Comparison of ENCODE assay signal across 1 cellular context in the genomic region with DNA sequence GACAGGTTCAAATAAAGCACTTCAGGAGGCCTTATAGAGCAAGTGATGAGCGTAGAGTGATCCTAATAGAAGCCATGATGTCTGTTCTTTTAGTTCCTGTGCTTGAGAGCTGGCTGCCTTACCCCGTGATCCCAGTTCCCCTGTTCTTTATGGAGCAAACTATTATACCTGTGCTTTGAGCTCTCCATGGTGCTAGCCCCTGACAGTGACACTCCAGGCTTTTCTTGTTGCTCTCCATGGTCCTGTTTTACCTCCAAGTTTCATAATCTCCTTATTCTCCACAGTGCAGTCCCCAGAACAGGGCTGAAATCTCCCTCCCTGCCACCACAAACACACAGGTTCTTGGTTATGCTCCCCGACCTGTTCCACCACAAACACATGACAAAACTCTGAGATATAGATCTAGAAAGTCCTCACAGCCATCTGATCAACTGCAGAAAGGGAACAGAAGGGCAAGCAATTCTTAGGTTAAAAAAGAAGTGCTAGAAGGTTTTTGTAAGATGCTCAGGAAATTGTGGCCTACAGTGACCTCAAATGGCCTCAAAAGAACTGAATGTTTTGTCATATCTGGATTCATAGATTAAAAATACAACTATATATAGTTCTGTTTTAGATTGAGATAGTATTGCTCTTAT.
TF ChIP-seq lines count a peak whose summit lies in the region.

No MANE protein-coding gene starts in this region.

TF ChIP-seq in WTC11, 78 proteins besides CTCF, POLR2A, EP300 and RAD21 (continued from another document and continues in another):
- TF ChIP-seq GTF2I (CRISPR knock-in tag; conservative IDR thresholded peaks at IDR 0.05) (no peak), FOXP1 (CRISPR knock-in tag; IDR thresholded peaks at IDR 0.05; ENCODE audit: borderline replicate concordance) (peak; percentile 74; the same call in 1 of the 2 replicates), IRF2 (CRISPR knock-in tag; IDR thresholded peaks at IDR 0.05; ENCODE audit: borderline replicate concordance, low read depth) (peak; percentile 89), RELA (CRISPR knock-in tag; IDR thresholded peaks at IDR 0.05; ENCODE audit: borderline replicate concordance) (peak; percentile 78; the same call in 1 of the 2 replicates), ZNF423 (CRISPR knock-in tag; IDR thresholded peaks at IDR 0.05) (peak; percentile 73; the same call in 1 of the 2 replicates), TEAD1 (CRISPR knock-in tag; IDR thresholded peaks at IDR 0.05) (peak; percentile 99), JUN (CRISPR knock-in tag; IDR thresholded peaks at IDR 0.05) (peak; percentile 99), ZNF317 (CRISPR knock-in tag; IDR thresholded peaks at IDR 0.05; ENCODE audit: borderline replicate concordance, low read depth) (peak; percentile 71; the same call in 1 of the 2 replicates), SOX15 (CRISPR knock-in tag; IDR thresholded peaks at IDR 0.05) (no peak), GABPB1 (CRISPR knock-in tag; IDR thresholded peaks at IDR 0.05) (0 out of 2 replicates have a peak, but pooled peaks have one; percentile 45), ETV6 (CRISPR knock-in tag; IDR thresholded peaks at IDR 0.05) (peak; percentile 99), NFYB (CRISPR knock-in tag; conservative IDR thresholded peaks at IDR 0.05; ENCODE audit: low read depth) (peak; percentile 52; the same call in 1 of the 2 replicates), MYBL2 (CRISPR knock-in tag; IDR thresholded peaks at IDR 0.05) (peak; percentile 95), NR2C2 (CRISPR knock-in tag; IDR thresholded peaks at IDR 0.05) (peak; percentile 84), ZNF121 (CRISPR knock-in tag; IDR thresholded peaks at IDR 0.05) (peak; percentile 49; the same call in 1 of the 2 replicates), PRRX2 (CRISPR knock-in tag; IDR thresholded peaks at IDR 0.05) (peak; percentile 69; the same call in 1 of the 2 replicates), NFATC4 (CRISPR knock-in tag; IDR thresholded peaks at IDR 0.05) (no peak)
- TF ChIP-seq, protein P1, sequence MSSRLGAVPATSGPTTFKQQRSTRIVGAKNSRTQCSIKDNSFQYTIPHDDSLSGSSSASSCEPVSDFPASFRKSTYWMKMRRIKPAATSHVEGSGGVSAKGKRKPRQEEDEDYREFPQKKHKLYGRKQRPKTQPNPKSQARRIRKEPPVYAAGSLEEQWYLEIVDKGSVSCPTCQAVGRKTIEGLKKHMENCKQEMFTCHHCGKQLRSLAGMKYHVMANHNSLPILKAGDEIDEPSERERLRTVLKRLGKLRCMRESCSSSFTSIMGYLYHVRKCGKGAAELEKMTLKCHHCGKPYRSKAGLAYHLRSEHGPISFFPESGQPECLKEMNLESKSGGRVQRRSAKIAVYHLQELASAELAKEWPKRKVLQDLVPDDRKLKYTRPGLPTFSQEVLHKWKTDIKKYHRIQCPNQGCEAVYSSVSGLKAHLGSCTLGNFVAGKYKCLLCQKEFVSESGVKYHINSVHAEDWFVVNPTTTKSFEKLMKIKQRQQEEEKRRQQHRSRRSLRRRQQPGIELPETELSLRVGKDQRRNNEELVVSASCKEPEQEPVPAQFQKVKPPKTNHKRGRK (CRISPR knock-in tag; IDR thresholded peaks at IDR 0.05; ENCODE audit: borderline replicate concordance) = peak; percentile 93; the same call in 1 of the 2 replicates
- TF ChIP-seq, protein P2, sequence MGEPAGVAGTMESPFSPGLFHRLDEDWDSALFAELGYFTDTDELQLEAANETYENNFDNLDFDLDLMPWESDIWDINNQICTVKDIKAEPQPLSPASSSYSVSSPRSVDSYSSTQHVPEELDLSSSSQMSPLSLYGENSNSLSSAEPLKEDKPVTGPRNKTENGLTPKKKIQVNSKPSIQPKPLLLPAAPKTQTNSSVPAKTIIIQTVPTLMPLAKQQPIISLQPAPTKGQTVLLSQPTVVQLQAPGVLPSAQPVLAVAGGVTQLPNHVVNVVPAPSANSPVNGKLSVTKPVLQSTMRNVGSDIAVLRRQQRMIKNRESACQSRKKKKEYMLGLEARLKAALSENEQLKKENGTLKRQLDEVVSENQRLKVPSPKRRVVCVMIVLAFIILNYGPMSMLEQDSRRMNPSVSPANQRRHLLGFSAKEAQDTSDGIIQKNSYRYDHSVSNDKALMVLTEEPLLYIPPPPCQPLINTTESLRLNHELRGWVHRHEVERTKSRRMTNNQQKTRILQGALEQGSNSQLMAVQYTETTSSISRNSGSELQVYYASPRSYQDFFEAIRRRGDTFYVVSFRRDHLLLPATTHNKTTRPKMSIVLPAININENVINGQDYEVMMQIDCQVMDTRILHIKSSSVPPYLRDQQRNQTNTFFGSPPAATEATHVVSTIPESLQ (CRISPR knock-in tag; IDR thresholded peaks at IDR 0.05) = peak; percentile 81; the same call in 1 of the 2 replicates
- TF ChIP-seq, protein P3, sequence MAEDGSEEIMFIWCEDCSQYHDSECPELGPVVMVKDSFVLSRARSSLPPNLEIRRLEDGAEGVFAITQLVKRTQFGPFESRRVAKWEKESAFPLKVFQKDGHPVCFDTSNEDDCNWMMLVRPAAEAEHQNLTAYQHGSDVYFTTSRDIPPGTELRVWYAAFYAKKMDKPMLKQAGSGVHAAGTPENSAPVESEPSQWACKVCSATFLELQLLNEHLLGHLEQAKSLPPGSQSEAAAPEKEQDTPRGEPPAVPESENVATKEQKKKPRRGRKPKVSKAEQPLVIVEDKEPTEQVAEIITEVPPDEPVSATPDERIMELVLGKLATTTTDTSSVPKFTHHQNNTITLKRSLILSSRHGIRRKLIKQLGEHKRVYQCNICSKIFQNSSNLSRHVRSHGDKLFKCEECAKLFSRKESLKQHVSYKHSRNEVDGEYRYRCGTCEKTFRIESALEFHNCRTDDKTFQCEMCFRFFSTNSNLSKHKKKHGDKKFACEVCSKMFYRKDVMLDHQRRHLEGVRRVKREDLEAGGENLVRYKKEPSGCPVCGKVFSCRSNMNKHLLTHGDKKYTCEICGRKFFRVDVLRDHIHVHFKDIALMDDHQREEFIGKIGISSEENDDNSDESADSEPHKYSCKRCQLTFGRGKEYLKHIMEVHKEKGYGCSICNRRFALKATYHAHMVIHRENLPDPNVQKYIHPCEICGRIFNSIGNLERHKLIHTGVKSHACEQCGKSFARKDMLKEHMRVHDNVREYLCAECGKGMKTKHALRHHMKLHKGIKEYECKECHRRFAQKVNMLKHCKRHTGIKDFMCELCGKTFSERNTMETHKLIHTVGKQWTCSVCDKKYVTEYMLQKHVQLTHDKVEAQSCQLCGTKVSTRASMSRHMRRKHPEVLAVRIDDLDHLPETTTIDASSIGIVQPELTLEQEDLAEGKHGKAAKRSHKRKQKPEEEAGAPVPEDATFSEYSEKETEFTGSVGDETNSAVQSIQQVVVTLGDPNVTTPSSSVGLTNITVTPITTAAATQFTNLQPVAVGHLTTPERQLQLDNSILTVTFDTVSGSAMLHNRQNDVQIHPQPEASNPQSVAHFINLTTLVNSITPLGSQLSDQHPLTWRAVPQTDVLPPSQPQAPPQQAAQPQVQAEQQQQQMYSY (CRISPR knock-in tag; IDR thresholded peaks at IDR 0.05) = peak; percentile 62
- TF ChIP-seq, protein P4, sequence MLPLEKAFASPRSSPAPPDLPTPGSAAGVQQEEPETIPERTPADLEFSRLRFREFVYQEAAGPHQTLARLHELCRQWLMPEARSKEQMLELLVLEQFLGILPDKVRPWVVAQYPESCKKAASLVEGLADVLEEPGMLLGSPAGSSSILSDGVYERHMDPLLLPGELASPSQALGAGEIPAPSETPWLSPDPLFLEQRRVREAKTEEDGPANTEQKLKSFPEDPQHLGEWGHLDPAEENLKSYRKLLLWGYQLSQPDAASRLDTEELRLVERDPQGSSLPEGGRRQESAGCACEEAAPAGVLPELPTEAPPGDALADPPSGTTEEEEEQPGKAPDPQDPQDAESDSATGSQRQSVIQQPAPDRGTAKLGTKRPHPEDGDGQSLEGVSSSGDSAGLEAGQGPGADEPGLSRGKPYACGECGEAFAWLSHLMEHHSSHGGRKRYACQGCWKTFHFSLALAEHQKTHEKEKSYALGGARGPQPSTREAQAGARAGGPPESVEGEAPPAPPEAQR (CRISPR knock-in tag; IDR thresholded peaks at IDR 0.05) = peak; percentile 92; the same call in 1 of the 2 replicates
- TF ChIP-seq, protein P5, sequence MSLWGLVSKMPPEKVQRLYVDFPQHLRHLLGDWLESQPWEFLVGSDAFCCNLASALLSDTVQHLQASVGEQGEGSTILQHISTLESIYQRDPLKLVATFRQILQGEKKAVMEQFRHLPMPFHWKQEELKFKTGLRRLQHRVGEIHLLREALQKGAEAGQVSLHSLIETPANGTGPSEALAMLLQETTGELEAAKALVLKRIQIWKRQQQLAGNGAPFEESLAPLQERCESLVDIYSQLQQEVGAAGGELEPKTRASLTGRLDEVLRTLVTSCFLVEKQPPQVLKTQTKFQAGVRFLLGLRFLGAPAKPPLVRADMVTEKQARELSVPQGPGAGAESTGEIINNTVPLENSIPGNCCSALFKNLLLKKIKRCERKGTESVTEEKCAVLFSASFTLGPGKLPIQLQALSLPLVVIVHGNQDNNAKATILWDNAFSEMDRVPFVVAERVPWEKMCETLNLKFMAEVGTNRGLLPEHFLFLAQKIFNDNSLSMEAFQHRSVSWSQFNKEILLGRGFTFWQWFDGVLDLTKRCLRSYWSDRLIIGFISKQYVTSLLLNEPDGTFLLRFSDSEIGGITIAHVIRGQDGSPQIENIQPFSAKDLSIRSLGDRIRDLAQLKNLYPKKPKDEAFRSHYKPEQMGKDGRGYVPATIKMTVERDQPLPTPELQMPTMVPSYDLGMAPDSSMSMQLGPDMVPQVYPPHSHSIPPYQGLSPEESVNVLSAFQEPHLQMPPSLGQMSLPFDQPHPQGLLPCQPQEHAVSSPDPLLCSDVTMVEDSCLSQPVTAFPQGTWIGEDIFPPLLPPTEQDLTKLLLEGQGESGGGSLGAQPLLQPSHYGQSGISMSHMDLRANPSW (CRISPR knock-in tag; conservative IDR thresholded peaks at IDR 0.05; ENCODE audit: low read depth) = no peak
- TF ChIP-seq, protein P6, sequence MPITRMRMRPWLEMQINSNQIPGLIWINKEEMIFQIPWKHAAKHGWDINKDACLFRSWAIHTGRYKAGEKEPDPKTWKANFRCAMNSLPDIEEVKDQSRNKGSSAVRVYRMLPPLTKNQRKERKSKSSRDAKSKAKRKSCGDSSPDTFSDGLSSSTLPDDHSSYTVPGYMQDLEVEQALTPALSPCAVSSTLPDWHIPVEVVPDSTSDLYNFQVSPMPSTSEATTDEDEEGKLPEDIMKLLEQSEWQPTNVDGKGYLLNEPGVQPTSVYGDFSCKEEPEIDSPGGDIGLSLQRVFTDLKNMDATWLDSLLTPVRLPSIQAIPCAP (CRISPR knock-in tag; IDR thresholded peaks at IDR 0.05) = peak; percentile 98
- TF ChIP-seq, protein P7, sequence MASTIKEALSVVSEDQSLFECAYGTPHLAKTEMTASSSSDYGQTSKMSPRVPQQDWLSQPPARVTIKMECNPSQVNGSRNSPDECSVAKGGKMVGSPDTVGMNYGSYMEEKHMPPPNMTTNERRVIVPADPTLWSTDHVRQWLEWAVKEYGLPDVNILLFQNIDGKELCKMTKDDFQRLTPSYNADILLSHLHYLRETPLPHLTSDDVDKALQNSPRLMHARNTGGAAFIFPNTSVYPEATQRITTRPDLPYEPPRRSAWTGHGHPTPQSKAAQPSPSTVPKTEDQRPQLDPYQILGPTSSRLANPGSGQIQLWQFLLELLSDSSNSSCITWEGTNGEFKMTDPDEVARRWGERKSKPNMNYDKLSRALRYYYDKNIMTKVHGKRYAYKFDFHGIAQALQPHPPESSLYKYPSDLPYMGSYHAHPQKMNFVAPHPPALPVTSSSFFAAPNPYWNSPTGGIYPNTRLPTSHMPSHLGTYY (CRISPR knock-in tag; IDR thresholded peaks at IDR 0.05) = peak; percentile 74; the same call in 1 of the 2 replicates
- TF ChIP-seq, protein P8, sequence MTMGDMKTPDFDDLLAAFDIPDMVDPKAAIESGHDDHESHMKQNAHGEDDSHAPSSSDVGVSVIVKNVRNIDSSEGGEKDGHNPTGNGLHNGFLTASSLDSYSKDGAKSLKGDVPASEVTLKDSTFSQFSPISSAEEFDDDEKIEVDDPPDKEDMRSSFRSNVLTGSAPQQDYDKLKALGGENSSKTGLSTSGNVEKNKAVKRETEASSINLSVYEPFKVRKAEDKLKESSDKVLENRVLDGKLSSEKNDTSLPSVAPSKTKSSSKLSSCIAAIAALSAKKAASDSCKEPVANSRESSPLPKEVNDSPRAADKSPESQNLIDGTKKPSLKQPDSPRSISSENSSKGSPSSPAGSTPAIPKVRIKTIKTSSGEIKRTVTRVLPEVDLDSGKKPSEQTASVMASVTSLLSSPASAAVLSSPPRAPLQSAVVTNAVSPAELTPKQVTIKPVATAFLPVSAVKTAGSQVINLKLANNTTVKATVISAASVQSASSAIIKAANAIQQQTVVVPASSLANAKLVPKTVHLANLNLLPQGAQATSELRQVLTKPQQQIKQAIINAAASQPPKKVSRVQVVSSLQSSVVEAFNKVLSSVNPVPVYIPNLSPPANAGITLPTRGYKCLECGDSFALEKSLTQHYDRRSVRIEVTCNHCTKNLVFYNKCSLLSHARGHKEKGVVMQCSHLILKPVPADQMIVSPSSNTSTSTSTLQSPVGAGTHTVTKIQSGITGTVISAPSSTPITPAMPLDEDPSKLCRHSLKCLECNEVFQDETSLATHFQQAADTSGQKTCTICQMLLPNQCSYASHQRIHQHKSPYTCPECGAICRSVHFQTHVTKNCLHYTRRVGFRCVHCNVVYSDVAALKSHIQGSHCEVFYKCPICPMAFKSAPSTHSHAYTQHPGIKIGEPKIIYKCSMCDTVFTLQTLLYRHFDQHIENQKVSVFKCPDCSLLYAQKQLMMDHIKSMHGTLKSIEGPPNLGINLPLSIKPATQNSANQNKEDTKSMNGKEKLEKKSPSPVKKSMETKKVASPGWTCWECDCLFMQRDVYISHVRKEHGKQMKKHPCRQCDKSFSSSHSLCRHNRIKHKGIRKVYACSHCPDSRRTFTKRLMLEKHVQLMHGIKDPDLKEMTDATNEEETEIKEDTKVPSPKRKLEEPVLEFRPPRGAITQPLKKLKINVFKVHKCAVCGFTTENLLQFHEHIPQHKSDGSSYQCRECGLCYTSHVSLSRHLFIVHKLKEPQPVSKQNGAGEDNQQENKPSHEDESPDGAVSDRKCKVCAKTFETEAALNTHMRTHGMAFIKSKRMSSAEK (CRISPR knock-in tag; IDR thresholded peaks at IDR 0.05; ENCODE audit: borderline replicate concordance) = no peak
- TF ChIP-seq, protein P9, sequence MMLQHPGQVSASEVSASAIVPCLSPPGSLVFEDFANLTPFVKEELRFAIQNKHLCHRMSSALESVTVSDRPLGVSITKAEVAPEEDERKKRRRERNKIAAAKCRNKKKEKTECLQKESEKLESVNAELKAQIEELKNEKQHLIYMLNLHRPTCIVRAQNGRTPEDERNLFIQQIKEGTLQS (CRISPR knock-in tag; conservative IDR thresholded peaks at IDR 0.05) = peak; percentile 50; the same call in 1 of the 2 replicates
- TF ChIP-seq, protein P10, sequence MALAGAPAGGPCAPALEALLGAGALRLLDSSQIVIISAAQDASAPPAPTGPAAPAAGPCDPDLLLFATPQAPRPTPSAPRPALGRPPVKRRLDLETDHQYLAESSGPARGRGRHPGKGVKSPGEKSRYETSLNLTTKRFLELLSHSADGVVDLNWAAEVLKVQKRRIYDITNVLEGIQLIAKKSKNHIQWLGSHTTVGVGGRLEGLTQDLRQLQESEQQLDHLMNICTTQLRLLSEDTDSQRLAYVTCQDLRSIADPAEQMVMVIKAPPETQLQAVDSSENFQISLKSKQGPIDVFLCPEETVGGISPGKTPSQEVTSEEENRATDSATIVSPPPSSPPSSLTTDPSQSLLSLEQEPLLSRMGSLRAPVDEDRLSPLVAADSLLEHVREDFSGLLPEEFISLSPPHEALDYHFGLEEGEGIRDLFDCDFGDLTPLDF (CRISPR knock-in tag; IDR thresholded peaks at IDR 0.05) = peak; percentile 96
- TF ChIP-seq, protein P11, sequence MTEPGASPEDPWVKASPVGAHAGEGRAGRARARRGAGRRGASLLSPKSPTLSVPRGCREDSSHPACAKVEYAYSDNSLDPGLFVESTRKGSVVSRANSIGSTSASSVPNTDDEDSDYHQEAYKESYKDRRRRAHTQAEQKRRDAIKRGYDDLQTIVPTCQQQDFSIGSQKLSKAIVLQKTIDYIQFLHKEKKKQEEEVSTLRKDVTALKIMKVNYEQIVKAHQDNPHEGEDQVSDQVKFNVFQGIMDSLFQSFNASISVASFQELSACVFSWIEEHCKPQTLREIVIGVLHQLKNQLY (CRISPR knock-in tag; IDR thresholded peaks at IDR 0.05) = peak; percentile 85; the same call in 1 of the 2 replicates
